ENCODE assay signal across 23 cellular contexts in genomic region chr5:40827479-40827977, GRCh38. TPM values are rescaled to one million over a fixed set of nuclear protein-coding genes. Genes with fewer than 3 reads are reported as not detected.
DNase-seq lines count a peak whose midpoint lies in the region; ATAC-seq and TF ChIP-seq lines count a peak whose summit lies in the region.
"Had no signal": no experiment of that assay in that cellular context is flagged by ENCODE, and none has a peak within 500 bp of the region (broad histone marks: within the 10 kb centered on the region; RNA-seq: fewer than 3 reads in every experiment).

No MANE protein-coding gene starts in this region.

- H3K27me3 Mint-ChIP-seq in MCF 10A (ENCODE audit: insufficient read depth, unreplicated experiment) (no peaks in the 10 kb centered on the region), progenitor cell of endocrine pancreas (no peaks in the 10 kb centered on the region)
- peaks cover 4% of the 10 kb centered on the region for H3K27me3 Mint-ChIP-seq in activated naive CD8-positive, alpha-beta T cell treated with anti-CD3 and anti-CD28 coated beads for 36 hours
- H3K27me3 Mint-ChIP-seq: type B pancreatic cell had no signal

- dilution Hi-C loops in mammary epithelial cell (cut with HindIII; ENCODE audit: low sequenced_read_pairs) = no loop called here

- ATAC-seq in mucosa of descending colon (no peak), HG02970 (IDR thresholded peaks at IDR 0.05; ENCODE audit: low FRiP score, unreplicated experiment) (no peak)
- ATAC-seq: foreskin keratinocyte, left lung had no signal

- no peak for DNase-seq in MCF 10A (ENCODE audit: unreplicated experiment)
- DNase-seq in mammary epithelial cell = no peak
- no peak for DNase-seq in HEK293T (ENCODE audit: extremely low spot score)
- no peak for DNase-seq in activated naive CD8-positive, alpha-beta T cell treated with anti-CD3 and anti-CD28 coated beads for 36 hours
- no peak for DNase-seq in progenitor cell of endocrine pancreas (ENCODE audit: low spot score, unreplicated experiment)
- no peak for DNase-seq in mucosa of descending colon
- no peak for DNase-seq in SKM-1 treated with dmso at 0.1 percent for 144 hours (lab: John Stamatoyannopoulos, UW; ENCODE audit: unreplicated experiment)
- DNase-seq: activated CD4-positive, alpha-beta T cell treated with anti-CD3 and anti-CD28 coated beads for 48 hours; dermis blood vessel endothelial cell; DND-41; foreskin keratinocyte; HCEC 1CT; immature natural killer cell; left lung; MG63; NCI-H146; NCI-H2171 treated with DMSO at 0.1 percent for 48 hours; NCI-H69; small intestine; stimulated activated CD4-positive, alpha-beta T cell treated with anti-CD3 and anti-CD28 coated beads, Interleukin-2, amount 100 ng/mL, for 48 hours; SW 1271 had no signal

- no peak overlapping the region for H3K4me2 ChIP-seq in mammary epithelial cell (ENCODE audit: insufficient read depth, low read depth, low read length)

- H3K27ac ChIP-seq in mammary epithelial cell (ENCODE audit: insufficient read depth, low read depth, low read length) = no peak overlapping the region
- H3K27ac ChIP-seq: foreskin keratinocyte, left lung had no signal

- intact Hi-C loops in MCF 10A (cut with micrococcal nuclease) = no loop called here
- intact Hi-C loops in mammary epithelial cell (cut with micrococcal nuclease) = no loop called here
- intact Hi-C loops in mucosa of descending colon (cut with DNase I, micrococcal nuclease) = no loop called here

- peaks cover 40% of the 10 kb centered on the region for H3K79me2 ChIP-seq in mammary epithelial cell (ENCODE audit: insufficient read depth, low read length)

- H3K9me3 ChIP-seq in mammary epithelial cell (replicated peaks; ENCODE audit: insufficient read depth, low read length) = no peaks in the 10 kb centered on the region
- no peaks in the 10 kb centered on the region for H3K9me3 ChIP-seq in mucosa of descending colon
- H3K9me3 ChIP-seq: left lung, MG63 had no signal

- CTCF ChIA-PET in MCF 10A (lab: Yijun Ruan, JAX) (interaction anchor here (1.1 to 1.4 kb wide), 2 partner anchors 11 to 19 kb away, joined by 4 to 6 read pairs; no protein-coding TSS in a partner anchor), mammary epithelial cell (lab: Charles Lee; ENCODE audit: low non-redundant PET) (no interaction called here), HEK293T (lab: Yijun Ruan, JAX) (no interaction called here)

- no peak for TF ChIP-seq CTCF in MCF 10A (IDR thresholded peaks at IDR 0.05; ENCODE audit: unreplicated experiment)
- no peak for TF ChIP-seq CTCF in mammary epithelial cell (conservative IDR thresholded peaks at IDR 0.05 in 1 of 2, IDR thresholded peaks at IDR 0.05 in 1 of 2; ENCODE audit: extremely low read depth in 1 of 2, insufficient read depth in 1 of 2, low read depth in 1 of 2, low read length in 2 of 2)
- TF ChIP-seq CTCF in progenitor cell of endocrine pancreas (IDR thresholded peaks at IDR 0.05; ENCODE audit: unreplicated experiment) = no peak
- TF ChIP-seq CTCF in mucosa of descending colon (IDR thresholded peaks at IDR 0.05) = no peak

- H2AFZ ChIP-seq in mammary epithelial cell (ENCODE audit: low read depth, low read length) = no peak overlapping the region

- WGBS in mammary epithelial cell (ENCODE audit: low coverage, missing lambda C conversion rate) = 85% methylated on average over 7 of the region's 9 CpGs

- H3K27ac Mint-ChIP-seq in MCF 10A (ENCODE audit: low read depth, unreplicated experiment) (peak overlapping the region; percentile 49), progenitor cell of endocrine pancreas (peak overlapping the region; percentile 71)
- peak overlapping the region; percentile 100 for H3K27ac Mint-ChIP-seq in activated naive CD8-positive, alpha-beta T cell treated with anti-CD3 and anti-CD28 coated beads for 36 hours
- H3K27ac Mint-ChIP-seq: type B pancreatic cell had no signal

- no peaks in the 10 kb centered on the region for H3K9me3 Mint-ChIP-seq in MCF 10A (ENCODE audit: unreplicated experiment)
- no peaks in the 10 kb centered on the region for H3K9me3 Mint-ChIP-seq in activated naive CD8-positive, alpha-beta T cell treated with anti-CD3 and anti-CD28 coated beads for 36 hours
- H3K9me3 Mint-ChIP-seq in progenitor cell of endocrine pancreas (ENCODE audit: low read depth) = no peaks in the 10 kb centered on the region
- H3K9me3 Mint-ChIP-seq: immature natural killer cell, type B pancreatic cell had no signal

- no peaks in the 10 kb centered on the region for H3K27me3 ChIP-seq in mammary epithelial cell (ENCODE audit: insufficient read depth, low read length)
- H3K27me3 ChIP-seq: foreskin keratinocyte, left lung, MG63 had no signal

- peaks cover 24% of the 10 kb centered on the region for H3K4me1 Mint-ChIP-seq in MCF 10A (ENCODE audit: insufficient read depth, unreplicated experiment)
- peaks cover 54% of the 10 kb centered on the region for H3K4me1 Mint-ChIP-seq in activated naive CD8-positive, alpha-beta T cell treated with anti-CD3 and anti-CD28 coated beads for 36 hours
- H3K4me1 Mint-ChIP-seq in progenitor cell of endocrine pancreas (ENCODE audit: low read depth) = peaks cover 10% of the 10 kb centered on the region

- POLR2A ChIA-PET in MCF 10A (lab: Yijun Ruan, JAX) (interaction anchor here (0.9 to 2.9 kb wide), 5 partner anchors 16 to 228 kb away, joined by 3 to 12 read pairs (median 4); no protein-coding TSS in a partner anchor), HEK293T (lab: Yijun Ruan, JAX) (interaction anchor here (0.6 kb wide), 1 partner anchor 19 kb away, joined by 3 read pairs; no protein-coding TSS in a partner anchor)

- BruUV-seq in MCF 10A (replicated peaks; lab: Mats Ljungman, UMichigan) (no TSS peak), mammary epithelial cell (replicated peaks; lab: Mats Ljungman, UMichigan) (no TSS peak)

- H4K20me1 ChIP-seq in mammary epithelial cell (ENCODE audit: insufficient read depth, low read length) = peaks cover 16% of the 10 kb centered on the region

- H3K9ac ChIP-seq in mammary epithelial cell (ENCODE audit: insufficient read depth, low read length) = no peak overlapping the region

- H3K4me3 Mint-ChIP-seq in MCF 10A (ENCODE audit: unreplicated experiment) = no peak overlapping the region
- peak overlapping the region; percentile 42 for H3K4me3 Mint-ChIP-seq in activated naive CD8-positive, alpha-beta T cell treated with anti-CD3 and anti-CD28 coated beads for 36 hours
- no peak overlapping the region for H3K4me3 Mint-ChIP-seq in progenitor cell of endocrine pancreas (ENCODE audit: low read depth)
- H3K4me3 Mint-ChIP-seq: type B pancreatic cell had no signal

- H3K4me3 ChIP-seq in mammary epithelial cell (replicated peaks in 1 of 3; ENCODE audit: insufficient read depth in 1 of 3, low read depth in 2 of 3, low read length in 3 of 3) (no peak overlapping the region), mucosa of descending colon (no peak overlapping the region)
- H3K4me3 ChIP-seq: left lung, MG63 had no signal

- H3K36me3 ChIP-seq in mammary epithelial cell (ENCODE audit: insufficient read depth, low read length) = peaks cover 55% of the 10 kb centered on the region
- peaks cover 10% of the 10 kb centered on the region for H3K36me3 ChIP-seq in mucosa of descending colon (ENCODE audit: low read depth)

- H3K4me1 ChIP-seq in mammary epithelial cell (ENCODE audit: insufficient read depth, low read length) (peaks cover 8% of the 10 kb centered on the region), mucosa of descending colon (ENCODE audit: low read depth) (no peaks in the 10 kb centered on the region)

- H3K36me3 Mint-ChIP-seq in MCF 10A (ENCODE audit: insufficient read depth, unreplicated experiment) = peaks cover 80% of the 10 kb centered on the region
- peaks cover 61% of the 10 kb centered on the region for H3K36me3 Mint-ChIP-seq in activated naive CD8-positive, alpha-beta T cell treated with anti-CD3 and anti-CD28 coated beads for 36 hours
- peaks cover 47% of the 10 kb centered on the region for H3K36me3 Mint-ChIP-seq in progenitor cell of endocrine pancreas (ENCODE audit: insufficient read depth)

- in situ Hi-C loops in mammary epithelial cell (cut with MboI; ENCODE audit: low sequenced_read_pairs in 2 of 2) = no loop called here

TF ChIP-seq in HEK293T, 16 proteins besides CTCF, POLR2A, EP300 and RAD21:
- TF ChIP-seq ELF4 (IDR thresholded peaks at IDR 0.05) = 0 out of 2 replicates have a peak, but pooled peaks have one; percentile 4
- no peak for TF ChIP-seq FOXM1 (IDR thresholded peaks at IDR 0.05; ENCODE audit: borderline replicate concordance)
TF ChIP-seq in HEK293T: peak in this region for 1.

RNA-seq across cellular contexts. Expression of gene RPL37, which starts 7.5 kb away (rescaled TPM):
- 2,063 and 2,180 TPM in 2 replicates for total RNA-seq in MCF 10A (2022)
- total RNA-seq in mammary epithelial cell = 1,000 to 10,000 TPM in 1 of 2 donors, 100 to 1,000 TPM in 1; 257 to 1,240 TPM
- polyA plus RNA-seq in mammary epithelial cell = 508 TPM
- polyA minus RNA-seq in mammary epithelial cell = 1,443 TPM
- 1,000 to 10,000 TPM; 1,702 to 1,706 TPM for total RNA-seq in activated naive CD8-positive, alpha-beta T cell treated with anti-CD3 and anti-CD28 coated beads for 36 hours
- 1,476 and 1,494 TPM in 2 replicates for total RNA-seq in progenitor cell of endocrine pancreas
- total RNA-seq in mucosa of descending colon = 100 to 1,000 TPM; 785 to 853 (median 837) TPM

RNA-seq across cellular contexts. Expression of gene CARD6, which starts 13.6 kb away (rescaled TPM):
- total RNA-seq in MCF 10A (2022) (5.6 and 6.6 TPM in 2 replicates), mammary epithelial cell (1 to 10 TPM in 1 of 2 donors, under 1 TPM in 1; 0.67 to 2.1 TPM), progenitor cell of endocrine pancreas (0.74 and 1.1 TPM in 2 replicates), mucosa of descending colon (1 to 10 TPM; 1.7 to 6.3 (median 3.5) TPM)
- 3.8 TPM for polyA plus RNA-seq in mammary epithelial cell
- polyA minus RNA-seq in mammary epithelial cell = 16.0 TPM
- total RNA-seq in activated naive CD8-positive, alpha-beta T cell treated with anti-CD3 and anti-CD28 coated beads for 36 hours = 1 to 10 TPM; 1.9 to 2.3 TPM

RNA-seq across cellular contexts. Expression of gene PRKAA1, which starts 29.4 kb away (rescaled TPM):
- total RNA-seq in MCF 10A (2022) = 58.1 and 62.7 TPM in 2 replicates
- total RNA-seq in mammary epithelial cell = 10 to 100 TPM; 55.7 to 73.4 TPM
- 30.4 TPM for polyA plus RNA-seq in mammary epithelial cell
- 27.6 TPM for polyA minus RNA-seq in mammary epithelial cell
- total RNA-seq in activated naive CD8-positive, alpha-beta T cell treated with anti-CD3 and anti-CD28 coated beads for 36 hours = 10 to 100 TPM; 55.6 to 59.3 TPM
- 75.1 and 79.5 TPM in 2 replicates for total RNA-seq in progenitor cell of endocrine pancreas
- 100 to 1,000 TPM in 1 of 3 donors, 10 to 100 TPM in 2; 89.7 to 111 (median 97.9) TPM for total RNA-seq in mucosa of descending colon

Comparison
In these comparisons a context has a peak if more than half of its experiments do, and no peak if none do; other contexts are left out.
1. H3K27ac Mint-ChIP-seq: peak in every context shown above with its lines; median percentile 100 in activated naive CD8-positive, alpha-beta T cell treated with anti-CD3 and anti-CD28 coated beads for 36 hours; 71 in progenitor cell of endocrine pancreas; 49 in MCF 10A.